37 cellular contexts compared by ENCODE assay signal in genomic region chr7:159138508-159138907, GRCh38. TPM values are rescaled to one million over a fixed set of nuclear protein-coding genes. Genes with fewer than 3 reads are reported as not detected.
"Had no signal": no experiment of that assay in that cellular context is flagged by ENCODE, and none has a peak within 500 bp of the region (broad histone marks: within the 10 kb centered on the region; RNA-seq: fewer than 3 reads in every experiment).

No MANE protein-coding gene starts in this region.

- DNase-seq: activated effector memory CD4-positive, alpha-beta T cell treated with Interleukin-2 at 50 U/mL for 16 hours; activated gamma-delta T cell; activated gamma-delta T cell treated with Interleukin-2 at 50 U/mL for 16 hours; activated naive CD4-positive, alpha-beta T cell; activated naive CD4-positive, alpha-beta T cell treated with anti-CD3 and anti-CD28 coated beads for 36 hours; activated naive CD4-positive, alpha-beta T cell treated with anti-CD3 and anti-CD28 coated beads, Interleukin-2, amount 10 ng/mL, durations not matched to agents 7 days and 5 days; activated naive CD4-positive, alpha-beta T cell treated with anti-CD3 and anti-CD28 coated beads, Interleukin-2, amount 50 U/mL, for 16 hours; activated naive CD4-positive, alpha-beta T cell treated with Interleukin-2 at 50 U/mL for 16 hours; activated naive CD8-positive, alpha-beta T cell treated with anti-CD3 and anti-CD28 coated beads for 36 hours; activated naive CD8-positive, alpha-beta T cell treated with anti-CD3 and anti-CD28 coated beads, Interleukin-2, amount 10 ng/mL, durations not matched to agents 7 days and 5 days; activated naive CD8-positive, alpha-beta T cell treated with anti-CD3 and anti-CD28 coated beads, Interleukin-2, amount 50 U/mL, for 24 hours; activated T-cell treated with anti-CD3 and anti-CD28 coated beads, Interleukin-2, amount 50 U/mL, for 1 hour; activated T-cell treated with anti-CD3 and anti-CD28 coated beads, Interleukin-2, amount 50 U/mL, for 24 hours; activated T-cell treated with anti-CD3 and anti-CD28 coated beads, Interleukin-2, amount 50 U/mL, for 4 hours; activated T-cell treated with anti-CD3 and anti-CD28 coated beads, Interleukin-2, amount 50 U/mL, for 72 hours; amniotic stem cell; amygdala; anterior cingulate cortex; body of pancreas; brain microvascular endothelial cell; caudate nucleus; central memory CD4-positive, alpha-beta T cell; cerebellar nuclear complex had no signal

- H3K27ac Mint-ChIP-seq: activated naive CD4-positive, alpha-beta T cell treated with anti-CD3 and anti-CD28 coated beads for 36 hours; activated naive CD4-positive, alpha-beta T cell treated with anti-CD3 and anti-CD28 coated beads, Interleukin-2, amount 10 ng/mL, durations not matched to agents 7 days and 5 days; activated naive CD4-positive, alpha-beta T cell treated with anti-CD3 and anti-CD28 coated beads, Interleukin-2, amount 50 U/mL, for 24 hours; activated naive CD4-positive, alpha-beta T cell treated with anti-CD3 and anti-CD28 coated beads, Interleukin-2, amount 50 U/mL, for 72 hours; activated naive CD8-positive, alpha-beta T cell; activated naive CD8-positive, alpha-beta T cell treated with anti-CD3 and anti-CD28 coated beads for 36 hours; activated naive CD8-positive, alpha-beta T cell treated with anti-CD3 and anti-CD28 coated beads, Interleukin-2, amount 10 ng/mL, durations not matched to agents 7 days and 5 days; activated naive CD8-positive, alpha-beta T cell treated with anti-CD3 and anti-CD28 coated beads, Interleukin-2, amount 50 U/mL, for 24 hours; activated T-cell treated with anti-CD3 and anti-CD28 coated beads, Interleukin-2, amount 50 U/mL, for 24 hours; activated T-cell treated with anti-CD3 and anti-CD28 coated beads, Interleukin-2, amount 50 U/mL, for 72 hours; activated T-helper 1 cell treated with anti-CD3 and anti-CD28 coated beads, Interleukin-12 subunit alpha, Interleukin-12 subunit beta, Interleukin-2, Interleukin-4 antibody, amounts not matched to agents 30 ng/mL and 10 ng/mL and 1 ng/mL, durations not matched to agents 14 hours and 24 hours and 36 hours; activated T-helper 17 cell treated with anti-CD3 and anti-CD28 coated beads, Interleukin-2, amount 50 U/mL, for 72 hours; activated T-helper 2 cell treated with anti-CD3 and anti-CD28 coated beads, Interferon-gamma antibody, Interleukin-2, Interleukin-4, amounts not matched to agents 10 μg/mL and 5 μg/mL and 100 μg/mL, durations not matched to agents 14 hours and 24 hours and 36 hours; brain had no signal

- H3K36me3 ChIP-seq: adrenal gland, brain microvascular endothelial cell, breast epithelium, cardiac muscle cell had no signal

- H3K36me3 Mint-ChIP-seq: activated naive CD4-positive, alpha-beta T cell treated with anti-CD3 and anti-CD28 coated beads, Interleukin-2, amount 10 ng/mL, durations not matched to agents 7 days and 5 days; activated naive CD4-positive, alpha-beta T cell treated with anti-CD3 and anti-CD28 coated beads, Interleukin-2, amount 50 U/mL, for 24 hours; activated naive CD4-positive, alpha-beta T cell treated with anti-CD3 and anti-CD28 coated beads, Interleukin-2, amount 50 U/mL, for 72 hours; activated naive CD8-positive, alpha-beta T cell; activated naive CD8-positive, alpha-beta T cell treated with anti-CD3 and anti-CD28 coated beads for 36 hours; activated naive CD8-positive, alpha-beta T cell treated with anti-CD3 and anti-CD28 coated beads, Interleukin-2, amount 10 ng/mL, durations not matched to agents 7 days and 5 days; brain had no signal

- H3K9me3 ChIP-seq: adrenal gland, ascending aorta, body of pancreas, breast epithelium had no signal

- H3K27me3 ChIP-seq: ascending aorta, body of pancreas had no signal

- H3K27me3 Mint-ChIP-seq: central memory CD8-positive, alpha-beta T cell had no signal

- FAIRE-seq: astrocyte, bronchial epithelial cell had no signal

- ATAC-seq: activated naive CD4-positive, alpha-beta T cell treated with anti-CD3 and anti-CD28 coated beads, Interleukin-2, amount 50 U/mL, for 72 hours; activated naive CD8-positive, alpha-beta T cell treated with anti-CD3 and anti-CD28 coated beads, Interleukin-2, amount 50 U/mL, for 24 hours; activated T-cell treated with anti-CD3 and anti-CD28 coated beads, Interleukin-2, amount 50 U/mL, for 4 hours; activated T-cell treated with anti-CD3 and anti-CD28 coated beads, Interleukin-2, amount 50 U/mL, for 72 hours; activated T-helper 17 cell treated with anti-CD3 and anti-CD28 coated beads, Interleukin-2, amount 50 U/mL, for 72 hours; body of pancreas had no signal

- H3K4me3 ChIP-seq: adrenal gland, ascending aorta, body of pancreas, breast epithelium, cardiac muscle cell had no signal

- H3K27ac ChIP-seq: adrenal gland, ascending aorta, body of pancreas, brain microvascular endothelial cell, breast epithelium, cardiac muscle cell had no signal

- H3K4me1 ChIP-seq: adrenal gland, body of pancreas, breast epithelium had no signal

- H3K4me1 Mint-ChIP-seq: activated naive CD4-positive, alpha-beta T cell treated with anti-CD3 and anti-CD28 coated beads, Interleukin-2, amount 10 ng/mL, durations not matched to agents 7 days and 5 days; activated naive CD4-positive, alpha-beta T cell treated with anti-CD3 and anti-CD28 coated beads, Interleukin-2, amount 50 U/mL, for 24 hours; activated naive CD8-positive, alpha-beta T cell treated with anti-CD3 and anti-CD28 coated beads for 36 hours; activated naive CD8-positive, alpha-beta T cell treated with anti-CD3 and anti-CD28 coated beads, Interleukin-2, amount 10 ng/mL, durations not matched to agents 7 days and 5 days; activated naive CD8-positive, alpha-beta T cell treated with anti-CD3 and anti-CD28 coated beads, Interleukin-2, amount 50 U/mL, for 24 hours; activated T-helper 17 cell treated with anti-CD3 and anti-CD28 coated beads, Interleukin-2, amount 50 U/mL, for 72 hours; central memory CD8-positive, alpha-beta T cell had no signal

- H3K9me3 Mint-ChIP-seq: activated naive CD4-positive, alpha-beta T cell treated with anti-CD3 and anti-CD28 coated beads for 36 hours; activated naive CD4-positive, alpha-beta T cell treated with anti-CD3 and anti-CD28 coated beads, Interleukin-2, amount 10 ng/mL, durations not matched to agents 7 days and 5 days; activated naive CD4-positive, alpha-beta T cell treated with anti-CD3 and anti-CD28 coated beads, Interleukin-2, amount 50 U/mL, for 24 hours; activated naive CD4-positive, alpha-beta T cell treated with anti-CD3 and anti-CD28 coated beads, Interleukin-2, amount 50 U/mL, for 72 hours; activated naive CD8-positive, alpha-beta T cell treated with anti-CD3 and anti-CD28 coated beads for 36 hours; activated naive CD8-positive, alpha-beta T cell treated with anti-CD3 and anti-CD28 coated beads, Interleukin-2, amount 10 ng/mL, durations not matched to agents 7 days and 5 days; activated naive CD8-positive, alpha-beta T cell treated with anti-CD3 and anti-CD28 coated beads, Interleukin-2, amount 50 U/mL, for 24 hours; activated T-cell treated with anti-CD3 and anti-CD28 coated beads, Interleukin-2, amount 50 U/mL, for 24 hours; activated T-cell treated with anti-CD3 and anti-CD28 coated beads, Interleukin-2, amount 50 U/mL, for 4 hours; activated T-cell treated with anti-CD3 and anti-CD28 coated beads, Interleukin-2, amount 50 U/mL, for 72 hours; activated T-helper 1 cell treated with anti-CD3 and anti-CD28 coated beads, Interleukin-12 subunit alpha, Interleukin-12 subunit beta, Interleukin-2, Interleukin-4 antibody, amounts not matched to agents 30 ng/mL and 10 ng/mL and 1 ng/mL, durations not matched to agents 14 hours and 24 hours and 36 hours; activated T-helper 17 cell treated with anti-CD3 and anti-CD28 coated beads, Interleukin-2, amount 50 U/mL, for 72 hours; activated T-helper 2 cell treated with anti-CD3 and anti-CD28 coated beads, Interferon-gamma antibody, Interleukin-2, Interleukin-4, amounts not matched to agents 10 μg/mL and 5 μg/mL and 100 μg/mL, durations not matched to agents 14 hours and 24 hours and 36 hours; central memory CD8-positive, alpha-beta T cell had no signal

- H3K4me3 Mint-ChIP-seq: activated naive CD4-positive, alpha-beta T cell treated with anti-CD3 and anti-CD28 coated beads for 36 hours; activated naive CD4-positive, alpha-beta T cell treated with anti-CD3 and anti-CD28 coated beads, Interleukin-2, amount 10 ng/mL, durations not matched to agents 7 days and 5 days; activated naive CD4-positive, alpha-beta T cell treated with anti-CD3 and anti-CD28 coated beads, Interleukin-2, amount 50 U/mL, for 24 hours; activated naive CD8-positive, alpha-beta T cell; activated naive CD8-positive, alpha-beta T cell treated with anti-CD3 and anti-CD28 coated beads for 36 hours; activated naive CD8-positive, alpha-beta T cell treated with anti-CD3 and anti-CD28 coated beads, Interleukin-2, amount 10 ng/mL, durations not matched to agents 7 days and 5 days; activated naive CD8-positive, alpha-beta T cell treated with anti-CD3 and anti-CD28 coated beads, Interleukin-2, amount 50 U/mL, for 24 hours; activated T-cell treated with anti-CD3 and anti-CD28 coated beads, Interleukin-2, amount 50 U/mL, for 24 hours; activated T-cell treated with anti-CD3 and anti-CD28 coated beads, Interleukin-2, amount 50 U/mL, for 4 hours; activated T-cell treated with anti-CD3 and anti-CD28 coated beads, Interleukin-2, amount 50 U/mL, for 72 hours; activated T-helper 1 cell treated with anti-CD3 and anti-CD28 coated beads, Interleukin-12 subunit alpha, Interleukin-12 subunit beta, Interleukin-2, Interleukin-4 antibody, amounts not matched to agents 30 ng/mL and 10 ng/mL and 1 ng/mL, durations not matched to agents 14 hours and 24 hours and 36 hours; activated T-helper 17 cell treated with anti-CD3 and anti-CD28 coated beads, Interleukin-2, amount 50 U/mL, for 72 hours; brain; central memory CD8-positive, alpha-beta T cell had no signal

RNA-seq across cellular contexts. Expression of gene VIPR2, which starts 6.2 kb away (rescaled TPM):
- total RNA-seq: activated naive CD8-positive, alpha-beta T cell treated with anti-CD3 and anti-CD28 coated beads for 36 hours; bronchial epithelial cell had no signal
